In genomic region chr12:51866324-51866723, GRCh38 we compare ENCODE assay signal across 21 cellular contexts. TPM values are rescaled to one million over a fixed set of nuclear protein-coding genes. Genes with fewer than 3 reads are reported as not detected.
A peak's percentile ranks its signal among the peaks of the same experiment; 100 is the strongest.
DNase-seq lines count a peak whose midpoint lies in the region; TF ChIP-seq lines count a peak whose summit lies in the region.
"Had no signal": no experiment of that assay in that cellular context is flagged by ENCODE, and none has a peak within 500 bp of the region (broad histone marks: within the 10 kb centered on the region; RNA-seq: fewer than 3 reads in every experiment).

No MANE protein-coding gene starts in this region.

- no peak overlapping the region for H2AK5ac ChIP-seq in trophoblast cell (ENCODE audit: low read length)

- POLR2A ChIA-PET in MCF 10A (lab: Yijun Ruan, JAX): no interaction called here

- no peak for TF ChIP-seq CTCF in MCF 10A (IDR thresholded peaks at IDR 0.05; ENCODE audit: unreplicated experiment)

- H3K9me3 ChIP-seq in ectodermal cell (ENCODE audit: control insufficient read depth, low read length) (no peaks in the 10 kb centered on the region), mesodermal cell (ENCODE audit: control insufficient read depth, low read length) (no peaks in the 10 kb centered on the region), trophoblast cell (ENCODE audit: insufficient read depth, low read depth, low read length) (no peaks in the 10 kb centered on the region)
- H3K9me3 ChIP-seq: Peyer's patch had no signal

- CTCF ChIA-PET in MCF 10A (lab: Yijun Ruan, JAX): interaction anchor here (0.6 to 1.7 kb wide), 4 partner anchors 8 to 499 kb away, joined by 3 to 10 read pairs (median 4); no protein-coding TSS in a partner anchor

- BruUV-seq in MCF 10A (replicated peaks; lab: Mats Ljungman, UMichigan): no TSS peak

- no peaks in the 10 kb centered on the region for H3K9me3 Mint-ChIP-seq in MCF 10A (ENCODE audit: unreplicated experiment)
- H3K9me3 Mint-ChIP-seq: CD8-positive, alpha-beta memory T cell; HFFc6 had no signal

- H4K12ac ChIP-seq in trophoblast cell (ENCODE audit: low read depth, low read length): no peak overlapping the region

- peaks cover 34% of the 10 kb centered on the region for H3K79me1 ChIP-seq in trophoblast cell (ENCODE audit: low read length)

- peak overlapping the region; percentile 7 for H3K14ac ChIP-seq in trophoblast cell (ENCODE audit: low read length)

- DNase-seq in D341Med (ENCODE audit: low spot score) (peak; percentile 21), trophoblast cell (no peak), DMS153 (lab: John Stamatoyannopoulos, UW) (no peak), head of caudate nucleus (no peak), MCF 10A (ENCODE audit: unreplicated experiment) (no peak), mucosa of gallbladder (ENCODE audit: low spot score) (no peak)
- DNase-seq: DMS79, HFFc6, Kasumi-1, MM.1S, NCI-H1092, NCI-H2081, NCI-H446 treated with DMSO at 0.1 percent for 48 hours, Peyer's patch had no signal

- H3K79me2 ChIP-seq in trophoblast cell (ENCODE audit: control insufficient read depth, insufficient read depth, low read length, poor library complexity): no peaks in the 10 kb centered on the region

- no peaks in the 10 kb centered on the region for H3K36me3 ChIP-seq in ectodermal cell (ENCODE audit: control insufficient read depth, insufficient read depth, low read length)
- H3K36me3 ChIP-seq in mesodermal cell (ENCODE audit: control insufficient read depth, insufficient read depth, low read length): no peaks in the 10 kb centered on the region
- no peaks in the 10 kb centered on the region for H3K36me3 ChIP-seq in trophoblast cell (ENCODE audit: control insufficient read depth in 1 of 2, insufficient read depth in 2 of 2, low read length in 2 of 2)
- H3K36me3 ChIP-seq: Peyer's patch had no signal

- H3K27me3 Mint-ChIP-seq in MCF 10A (ENCODE audit: insufficient read depth, unreplicated experiment): no peaks in the 10 kb centered on the region

- H2AFZ ChIP-seq in trophoblast cell (ENCODE audit: insufficient read depth, low read length, poor library complexity): no peak overlapping the region

- peaks cover 32% of the 10 kb centered on the region for H3K27me3 ChIP-seq in ectodermal cell (ENCODE audit: control insufficient read depth, insufficient read depth, low read length, poor library complexity, severe bottlenecking)
- H3K27me3 ChIP-seq in trophoblast cell (ENCODE audit: insufficient read depth, low read length): no peaks in the 10 kb centered on the region

- H3K9ac ChIP-seq in trophoblast cell (ENCODE audit: low read length): no peak overlapping the region

- H3K4me1 Mint-ChIP-seq in MCF 10A (ENCODE audit: insufficient read depth, unreplicated experiment): no peaks in the 10 kb centered on the region

- H3K23ac ChIP-seq in trophoblast cell (ENCODE audit: low read length): no peak overlapping the region

- 80 to 85% methylated on average over 4 of the region's 4 CpGs for WGBS in ectodermal cell, 2 experiments
- 100% methylated on average over 1 of the region's 4 CpGs for WGBS in mesodermal cell (ENCODE audit: insufficient coverage in 2 of 2), 2 experiments
- WGBS in trophoblast cell (ENCODE audit: extremely low coverage, insufficient coverage, insufficient read length): no CpG with 5 or more reads among the region's 4 CpGs

- peaks cover 53% of the 10 kb centered on the region for H3K4me1 ChIP-seq in ectodermal cell (ENCODE audit: control insufficient read depth, insufficient read depth, low read length)
- H3K4me1 ChIP-seq in mesodermal cell (ENCODE audit: control insufficient read depth, insufficient read depth, low read length, poor library complexity, severe bottlenecking): peaks cover 43% of the 10 kb centered on the region
- peaks cover 39 to 49% of the 10 kb centered on the region in 2 experiments for H3K4me1 ChIP-seq in trophoblast cell (ENCODE audit: control insufficient read depth in 1 of 2, insufficient read depth in 2 of 2, low read length in 2 of 2)

- H3K27ac Mint-ChIP-seq in MCF 10A (ENCODE audit: low read depth, unreplicated experiment): no peak overlapping the region
- H3K27ac Mint-ChIP-seq: CD8-positive, alpha-beta memory T cell; HFFc6 had no signal

- H3K27ac ChIP-seq in ectodermal cell (ENCODE audit: insufficient read depth, low read depth, low read length, poor library complexity, severe bottlenecking): peak overlapping the region; percentile 31
- H3K27ac ChIP-seq in mesodermal cell (ENCODE audit: low read depth, low read length, severe bottlenecking): peak overlapping the region; percentile 93
- peak overlapping the region; percentile 73 for H3K27ac ChIP-seq in trophoblast cell (ENCODE audit: low read depth, low read length)
- H3K27ac ChIP-seq: HL-60, Peyer's patch had no signal

- no peak overlapping the region for H3K4me3 Mint-ChIP-seq in MCF 10A (ENCODE audit: unreplicated experiment)
- H3K4me3 Mint-ChIP-seq: CD8-positive, alpha-beta memory T cell; HFFc6 had no signal

- H3K4me2 ChIP-seq in trophoblast cell (ENCODE audit: low read length): no peak overlapping the region

- H2BK5ac ChIP-seq in trophoblast cell (ENCODE audit: low read depth, low read length, poor library complexity): peak overlapping the region; percentile 52

- no peaks in the 10 kb centered on the region for H3K36me3 Mint-ChIP-seq in MCF 10A (ENCODE audit: insufficient read depth, unreplicated experiment)
- H3K36me3 Mint-ChIP-seq: CD8-positive, alpha-beta memory T cell had no signal

- intact Hi-C loops in head of caudate nucleus (cut with DNase I): no loop called here
- intact Hi-C loops in MCF 10A (cut with micrococcal nuclease): no loop called here

- peak overlapping the region; percentile 15 for H2BK120ac ChIP-seq in trophoblast cell (ENCODE audit: insufficient read depth, low read length, poor library complexity)

- H4K91ac ChIP-seq in trophoblast cell (ENCODE audit: low read depth, low read length): peak overlapping the region; percentile 49

- H2BK12ac ChIP-seq in trophoblast cell (ENCODE audit: low read length): peak overlapping the region; percentile 39

- H4K8ac ChIP-seq in trophoblast cell (ENCODE audit: low read depth, low read length): peak overlapping the region; percentile 11

- H3K4me3 ChIP-seq in ectodermal cell (ENCODE audit: insufficient read depth, low read depth, low read length) (no peak overlapping the region), mesodermal cell (ENCODE audit: extremely low read depth, insufficient read depth, low read length, poor library complexity, severe bottlenecking) (no peak overlapping the region), trophoblast cell (ENCODE audit: low read depth, low read length) (no peak overlapping the region)
- H3K4me3 ChIP-seq: Peyer's patch had no signal

- H3K4ac ChIP-seq in trophoblast cell (ENCODE audit: low read depth, low read length): no peak overlapping the region

- H3K18ac ChIP-seq in trophoblast cell (ENCODE audit: low read length): no peak overlapping the region

RNA-seq across cellular contexts. Expression of gene FIGNL2, which starts 17.8 kb away (rescaled TPM):
- 46.8 TPM for polyA plus RNA-seq in ectodermal cell (2013, experiment 1 of 4)
- polyA plus RNA-seq in ectodermal cell (2013, experiment 2 of 4): 50.3 TPM
- 41.4 TPM for polyA plus RNA-seq in ectodermal cell (2013, experiment 3 of 4)
- polyA plus RNA-seq in ectodermal cell (2013, experiment 4 of 4): 43.2 TPM
- polyA plus RNA-seq in mesodermal cell (2013, experiment 1 of 2): 25.1 TPM
- polyA plus RNA-seq in mesodermal cell (2013, experiment 2 of 2): 23.3 TPM
- polyA plus RNA-seq in trophoblast cell (2013): 23.9 and 25.0 TPM in 2 replicates
- not detected in 2 replicates for total RNA-seq in MCF 10A (2022)
- 0.75 TPM for total RNA-seq in mucosa of gallbladder
- total RNA-seq: HFFc6 had no signal

RNA-seq across cellular contexts. Expression of gene ANKRD33, which starts 21.6 kb away (rescaled TPM):
- 0.17 TPM for polyA plus RNA-seq in ectodermal cell (2013, experiment 1 of 4)
- 0.30 TPM for polyA plus RNA-seq in ectodermal cell (2013, experiment 2 of 4)
- polyA plus RNA-seq in ectodermal cell (2013, experiment 3 of 4): 0.64 TPM
- polyA plus RNA-seq in ectodermal cell (2013, experiment 4 of 4): 0.36 TPM
- 0.33 TPM for polyA plus RNA-seq in mesodermal cell (2013, experiment 1 of 2)
- 0.86 TPM for polyA plus RNA-seq in mesodermal cell (2013, experiment 2 of 2)
- polyA plus RNA-seq in trophoblast cell (2013): 0.17 and 0.38 TPM in 2 replicates
- total RNA-seq in MCF 10A (2022) (not detected in 2 replicates), mucosa of gallbladder (not detected)
- total RNA-seq: CD8-positive, alpha-beta memory T cell; HFFc6; HT1080; Peyer's patch; SK-MEL-5 had no signal
- polyA plus RNA-seq: BJ; CD8-positive, alpha-beta memory T cell had no signal

RNA-seq across cellular contexts. Expression of gene ACVRL1, which starts 41.0 kb away (rescaled TPM):
- 0.87 TPM for polyA plus RNA-seq in ectodermal cell (2013, experiment 1 of 4)
- 0.28 TPM for polyA plus RNA-seq in ectodermal cell (2013, experiment 2 of 4)
- polyA plus RNA-seq in ectodermal cell (2013, experiment 3 of 4): 0.59 TPM
- polyA plus RNA-seq in ectodermal cell (2013, experiment 4 of 4): 0.61 TPM
- 40.5 TPM for polyA plus RNA-seq in mesodermal cell (2013, experiment 1 of 2)
- 31.3 TPM for polyA plus RNA-seq in mesodermal cell (2013, experiment 2 of 2)
- 2.8 and 3.1 TPM in 2 replicates for polyA plus RNA-seq in trophoblast cell (2013)
- total RNA-seq in MCF 10A (2022) (not detected in 2 replicates), mucosa of gallbladder (37.1 TPM)
- total RNA-seq: SK-MEL-5 had no signal
- polyA plus RNA-seq: CD8-positive, alpha-beta memory T cell had no signal

Comparison
In these comparisons a context has a peak if more than half of its experiments do, and no peak if none do; other contexts are left out.
1. H3K27ac ChIP-seq: peak in every context shown above with its lines; median percentile 93 in mesodermal cell; 73 in trophoblast cell; 31 in ectodermal cell.
2. RNA of gene ACVRL1, which starts 41.0 kb away (total RNA-seq): 37.1 TPM in mucosa of gallbladder (single experiment); not detected in MCF 10A; every median in the first group is over 10 times any median in the second.